In the genomic region with DNA sequence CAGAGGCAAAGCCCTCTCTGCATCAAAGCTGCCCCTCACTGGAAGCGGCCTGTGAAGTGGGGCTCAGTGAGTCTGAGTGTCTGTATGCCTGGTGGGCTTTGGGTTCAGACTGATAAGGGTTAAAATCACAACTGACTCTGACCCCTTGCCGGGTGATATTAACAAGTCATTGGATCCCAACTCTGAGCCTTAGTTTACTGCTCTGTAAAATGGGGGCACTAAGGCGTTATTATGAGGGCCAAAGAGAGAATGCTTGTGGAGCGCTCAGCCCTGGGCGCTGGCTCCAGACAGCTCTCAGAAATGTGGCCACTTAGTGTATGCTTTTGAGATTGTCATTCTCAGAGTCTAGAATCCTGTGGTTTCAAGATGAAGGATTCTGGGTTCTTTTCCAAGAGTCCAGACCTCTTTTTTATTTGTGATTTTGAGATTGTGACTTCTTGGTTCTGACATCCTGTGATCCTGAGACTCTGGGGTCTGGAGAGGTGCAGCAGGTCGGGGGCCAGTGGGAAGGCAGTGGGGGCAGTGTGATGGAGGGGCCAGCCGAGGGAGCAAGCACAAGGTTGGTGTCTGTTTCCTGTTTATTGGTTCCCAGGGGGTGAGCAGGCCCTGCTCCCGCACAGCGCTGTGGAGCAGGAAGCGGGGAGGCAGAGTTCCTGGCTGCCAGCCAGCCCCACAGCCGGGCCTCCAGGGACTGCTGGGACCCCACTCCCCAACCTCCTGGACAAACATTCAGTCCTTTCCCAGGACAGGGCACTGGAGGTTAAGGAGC, we compare ENCODE assay signal across 8 cellular contexts. TPM values are rescaled to one million over a fixed set of nuclear protein-coding genes. Genes with fewer than 3 reads are reported as not detected.
DNase-seq lines count a peak whose midpoint lies in the region; ATAC-seq and TF ChIP-seq lines count a peak whose summit lies in the region.

No MANE protein-coding gene starts in this region.

- no peaks in the 10 kb centered on the region for H3K27me3 ChIP-seq in WERI-Rb-1 (ENCODE audit: insufficient read depth, low read depth, severe bottlenecking)

- H3K36me3 Mint-ChIP-seq in stimulated activated naive B cell treated with anti-CD40 and anti-IgM and Interleukin-4, amounts not matched to agents 10 μg/mL and 1 μg/mL and 100 μg/mL, for 72 hours, result peaks cover 45 to 65% of the 10 kb centered on the region in 2 donors

- no peaks in the 10 kb centered on the region for H3K9me3 ChIP-seq in WERI-Rb-1 (ENCODE audit: severe bottlenecking)

- H3K4me3 ChIP-seq in WERI-Rb-1 (ENCODE audit: low read depth, low read length), result no peak overlapping the region

- peak; percentile 51 for DNase-seq in HT-29 (ENCODE audit: low spot score)
- DNase-seq in WERI-Rb-1, result no peak
- DNase-seq in iris pigment epithelial cell (ENCODE audit: low read depth), result peak; percentile 76
- peak; percentile 34 for DNase-seq in stimulated activated naive B cell treated with anti-CD40 and anti-IgM and Interleukin-4, amounts not matched to agents 10 μg/mL and 1 μg/mL and 100 μg/mL, for 72 hours
- DNase-seq in HuH-7.5 (ENCODE audit: low spot score), result no peak
- no peak for DNase-seq in NCI-H187 treated with DMSO at 0.1 percent for 48 hours (lab: John Stamatoyannopoulos, UW)
- DNase-seq in DMS53 (lab: John Stamatoyannopoulos, UW), result no peak

- H3K4me1 Mint-ChIP-seq in stimulated activated naive B cell treated with anti-CD40 and anti-IgM and Interleukin-4, amounts not matched to agents 10 μg/mL and 1 μg/mL and 100 μg/mL, for 72 hours, result peaks cover 61 to 84% of the 10 kb centered on the region in 2 donors

- peak overlapping the region; percentile 34 to 71 for H3K4me3 Mint-ChIP-seq in stimulated activated naive B cell treated with anti-CD40 and anti-IgM and Interleukin-4, amounts not matched to agents 10 μg/mL and 1 μg/mL and 100 μg/mL, for 72 hours

- peak; percentile 18 to 21 for ATAC-seq in stimulated activated naive B cell treated with anti-CD40 and anti-IgM and Interleukin-4, amounts not matched to agents 10 μg/mL and 1 μg/mL and 100 μg/mL, for 72 hours (replicated peaks)
- ATAC-seq in GM18517 (IDR thresholded peaks at IDR 0.05; ENCODE audit: unreplicated experiment), result no peak

- H3K27ac ChIP-seq in WERI-Rb-1, result 0 out of 2 replicates have a peak overlapping the region, but pooled peaks have one; percentile 8

- TF ChIP-seq CTCF in WERI-Rb-1 (IDR thresholded peaks at IDR 0.05; ENCODE audit: low read depth, low read length), result no peak

- H3K36me3 ChIP-seq in WERI-Rb-1, result peaks cover 2% of the 10 kb centered on the region

- H3K27me3 Mint-ChIP-seq in stimulated activated naive B cell treated with anti-CD40 and anti-IgM and Interleukin-4, amounts not matched to agents 10 μg/mL and 1 μg/mL and 100 μg/mL, for 72 hours, result no peaks in the 10 kb centered on the region

- H3K27ac Mint-ChIP-seq in stimulated activated naive B cell treated with anti-CD40 and anti-IgM and Interleukin-4, amounts not matched to agents 10 μg/mL and 1 μg/mL and 100 μg/mL, for 72 hours, result peak overlapping the region; percentile 100

- H3K9me3 Mint-ChIP-seq in stimulated activated naive B cell treated with anti-CD40 and anti-IgM and Interleukin-4, amounts not matched to agents 10 μg/mL and 1 μg/mL and 100 μg/mL, for 72 hours, result no peaks in the 10 kb centered on the region

RNA-seq across cellular contexts. Expression of a gene that starts 13.4 kb away (rescaled TPM):
- 31.9 and 33.1 TPM in 2 replicates for total RNA-seq in HT-29 (2014; rRNA removed; shearing (Covaris generic))

RNA-seq across cellular contexts. Expression of a gene that starts 49.4 kb away (rescaled TPM):
- total RNA-seq in HT-29 (2014; rRNA removed; shearing (Covaris generic)), result not detected in 2 replicates

RNA-seq across cellular contexts. Expression of a gene that starts 54.7 kb away (rescaled TPM):
- total RNA-seq in HT-29 (2014; rRNA removed; shearing (Covaris generic)), result 20.9 and 21.5 TPM in 2 replicates

Comparison
In these comparisons a context has a peak if more than half of its experiments do, and no peak if none do; other contexts are left out.
1. DNase-seq: peak in HT-29 (single experiment), iris pigment epithelial cell (single experiment) and stimulated activated naive B cell treated with anti-CD40 and anti-IgM and Interleukin-4, amounts not matched to agents 10 μg/mL and 1 μg/mL and 100 μg/mL, for 72 hours (single experiment); none in WERI-Rb-1 (single experiment), HuH-7.5 (single experiment), NCI-H187 treated with DMSO at 0.1 percent for 48 hours (single experiment) and DMS53 (single experiment).